In genomic region chr6:109093732-109094131, GRCh38 we compare ENCODE assay signal across 8 cellular contexts. TPM values are rescaled to one million over a fixed set of nuclear protein-coding genes. Genes with fewer than 3 reads are reported as not detected.
DNase-seq lines count a peak whose midpoint lies in the region; ATAC-seq and TF ChIP-seq lines count a peak whose summit lies in the region.

No MANE protein-coding gene starts in this region.

- TF ChIP-seq CTCF in GM12875 (IDR thresholded peaks at IDR 0.05; ENCODE audit: borderline replicate concordance, insufficient read depth, low read depth, low read length) = no peak
- no peak for TF ChIP-seq CTCF in OCI-LY1 (IDR thresholded peaks at IDR 0.05; ENCODE audit: low read length)

- H3K4me1 ChIP-seq in OCI-LY1 (ENCODE audit: insufficient read depth, low read length, severe bottlenecking) (peaks cover 38% of the 10 kb centered on the region), ectodermal cell (ENCODE audit: control insufficient read depth, insufficient read depth, low read length) (peaks cover 9% of the 10 kb centered on the region)

- no peaks in the 10 kb centered on the region for H3K27me3 Mint-ChIP-seq in naive B cell

- H3K27ac Mint-ChIP-seq in naive B cell = peak overlapping the region; percentile 51 to 99 (median 94)

- H3K4me1 Mint-ChIP-seq in naive B cell = peaks cover 30 to 53% (median 41%) of the 10 kb centered on the region in 3 donors

- H3F3A ChIP-seq in OCI-LY1 (ENCODE audit: insufficient read depth, low read length) = no peaks in the 10 kb centered on the region

- H3K4me2 ChIP-seq in OCI-LY1 (ENCODE audit: low read length) = peak overlapping the region; percentile 89

- peak overlapping the region; percentile 88 to 99 (median 94) for H3K4me3 Mint-ChIP-seq in naive B cell

- no peak overlapping the region for H2AFZ ChIP-seq in OCI-LY1 (ENCODE audit: low read length)

- no peak for ATAC-seq in naive B cell (ENCODE audit: low read depth in 2 of 2)
- no peak for ATAC-seq in GM18870 (IDR thresholded peaks at IDR 0.05; ENCODE audit: unreplicated experiment)

- no peaks in the 10 kb centered on the region for H3K79me2 ChIP-seq in OCI-LY1 (ENCODE audit: insufficient read depth, low read length)

- DNase-seq in naive B cell = no peak
- no peak for DNase-seq in cerebellum (ENCODE audit: low spot score)
- no peak for DNase-seq in DMS153 (lab: John Stamatoyannopoulos, UW)
- no peak for DNase-seq in SHP77 (lab: John Stamatoyannopoulos, UW)

- 1 to 2% methylated on average over 8 of the region's 9 CpGs for WGBS in ectodermal cell, 2 experiments

- H3K36me3 ChIP-seq in OCI-LY1 (ENCODE audit: insufficient read depth, low read length) (no peaks in the 10 kb centered on the region), ectodermal cell (ENCODE audit: control insufficient read depth, insufficient read depth, low read length) (no peaks in the 10 kb centered on the region)

- H3K27ac ChIP-seq in OCI-LY1 (ENCODE audit: low read depth, low read length, poor library complexity, severe bottlenecking) (no peak overlapping the region), ectodermal cell (ENCODE audit: insufficient read depth, low read depth, low read length, poor library complexity, severe bottlenecking) (peak overlapping the region; percentile 98)

- H4K20me1 ChIP-seq in OCI-LY1 (ENCODE audit: insufficient read depth, low read length) = no peaks in the 10 kb centered on the region

- peaks cover 0 to under 1% of the 10 kb centered on the region in 2 donors for H3K36me3 Mint-ChIP-seq in naive B cell

- peak overlapping the region; percentile 92; the same call in 1 of the 2 replicates for H3K9ac ChIP-seq in OCI-LY1 (ENCODE audit: low read length)

- H3K9me2 ChIP-seq in OCI-LY1 (ENCODE audit: low read depth, low read length) = no peaks in the 10 kb centered on the region

- H3K9me3 ChIP-seq in OCI-LY1 (ENCODE audit: low read length) (no peaks in the 10 kb centered on the region), ectodermal cell (ENCODE audit: control insufficient read depth, low read length) (no peaks in the 10 kb centered on the region)

- H3K27me3 ChIP-seq in OCI-LY1 (ENCODE audit: insufficient read depth, low read length) = no peaks in the 10 kb centered on the region
- H3K27me3 ChIP-seq in ectodermal cell (ENCODE audit: control insufficient read depth, insufficient read depth, low read length, poor library complexity, severe bottlenecking) = no peaks in the 10 kb centered on the region

- H3K4me3 ChIP-seq in GM12875 (ENCODE audit: low read depth, low read length) = peak overlapping the region; percentile 71
- peak overlapping the region; percentile 88 for H3K4me3 ChIP-seq in OCI-LY1 (ENCODE audit: low read depth, low read length, poor library complexity, severe bottlenecking)
- peak overlapping the region; percentile 66 for H3K4me3 ChIP-seq in ectodermal cell (ENCODE audit: insufficient read depth, low read depth, low read length)

- no peaks in the 10 kb centered on the region for H3K9me3 Mint-ChIP-seq in naive B cell

RNA-seq across cellular contexts. Expression of gene SESN1, which starts 0.9 kb away (rescaled TPM):
- 24.9 TPM for polyA plus RNA-seq in ectodermal cell (2013, experiment 1 of 4)
- 23.0 TPM for polyA plus RNA-seq in ectodermal cell (2013, experiment 2 of 4)
- 19.0 TPM for polyA plus RNA-seq in ectodermal cell (2013, experiment 3 of 4)
- polyA plus RNA-seq in ectodermal cell (2013, experiment 4 of 4) = 19.3 TPM
- polyA plus RNA-seq in naive B cell (ENCODE audit: low read depth in 6 of 6) = 100 to 1,000 TPM in 2 of 6 donors, 10 to 100 TPM in 4; 28.4 to 148 (median 55.7) TPM
- total RNA-seq in cerebellum = 38.7 TPM

RNA-seq across cellular contexts. Expression of gene CEP57L1, which starts 1.6 kb away (rescaled TPM):
- polyA plus RNA-seq in ectodermal cell (2013, experiment 1 of 4) = 25.4 TPM
- polyA plus RNA-seq in ectodermal cell (2013, experiment 2 of 4) = 20.5 TPM
- polyA plus RNA-seq in ectodermal cell (2013, experiment 3 of 4) = 28.6 TPM
- polyA plus RNA-seq in ectodermal cell (2013, experiment 4 of 4) = 36.4 TPM
- 10 to 100 TPM in 2 of 6 donors, 1 to 10 TPM in 4; 6.7 to 14.3 (median 9.5) TPM for polyA plus RNA-seq in naive B cell (ENCODE audit: low read depth in 6 of 6)
- 58.4 TPM for total RNA-seq in cerebellum
